In genomic region chr7:13282377-13282980, GRCh38 we compare ENCODE assay signal across 9 cellular contexts.
DNase-seq lines count a peak whose midpoint lies in the region; TF ChIP-seq lines count a peak whose summit lies in the region.
"Had no signal": no experiment of that assay in that cellular context is flagged by ENCODE, and none has a peak within 500 bp of the region (broad histone marks: within the 10 kb centered on the region; RNA-seq: fewer than 3 reads in every experiment).

No MANE protein-coding gene starts in this region.

- H3K27ac ChIP-seq in HEK293 (ENCODE audit: extremely low read depth, low read depth, low read length): no peak overlapping the region
- H3K27ac ChIP-seq: epithelial cell of prostate had no signal

- H3K36me3 Mint-ChIP-seq in glutamatergic neuron (ENCODE audit: unreplicated experiment): no peaks in the 10 kb centered on the region

- POLR2A ChIA-PET in HEK293 (lab: Yijun Ruan, JAX): no interaction called here

- no peak for DNase-seq in AG09309 (ENCODE audit: low read depth)
- DNase-seq in SK-MEL-5 (ENCODE audit: low read depth, low spot score): peak; percentile 71
- no peak for DNase-seq in glutamatergic neuron
- DNase-seq in islet precursor cell: no peak
- DNase-seq in effector CD4-positive, alpha-beta T cell: no peak
- DNase-seq in LoVo (ENCODE audit: low spot score): no peak
- DNase-seq in posterior cingulate gyrus: no peak

- H3K4me3 ChIP-seq in AG09309 (ENCODE audit: control insufficient read depth, low read depth, low read length): no peak overlapping the region
- H3K4me3 ChIP-seq in HEK293 (ENCODE audit: low read depth, low read length): no peak overlapping the region

- intact Hi-C loops in posterior cingulate gyrus (cut with DNase I): loop anchor here (5.0 kb wide), 3 partner anchors 445 to 1410 kb away; no protein-coding TSS in a partner anchor

- H3K9me3 Mint-ChIP-seq in glutamatergic neuron (ENCODE audit: unreplicated experiment): no peaks in the 10 kb centered on the region

- CTCF ChIA-PET in HEK293 (lab: Yijun Ruan, JAX): interaction anchor here (0.7 to 6.0 kb wide), 7 partner anchors 12 to 1408 kb away, joined by 3 to 98 read pairs (median 3); no protein-coding TSS in a partner anchor

- H3K9me3 ChIP-seq in HEK293 (ENCODE audit: control insufficient read depth, insufficient read depth, low read depth, low read length): no peaks in the 10 kb centered on the region

- H3K4me1 Mint-ChIP-seq in glutamatergic neuron (ENCODE audit: low read depth, unreplicated experiment): peaks cover 10% of the 10 kb centered on the region

- H3K27ac Mint-ChIP-seq in glutamatergic neuron (ENCODE audit: unreplicated experiment): no peak overlapping the region

- no peaks in the 10 kb centered on the region for H3K4me1 ChIP-seq in HEK293 (ENCODE audit: control insufficient read depth, insufficient read depth, low read length)

- H3K27me3 Mint-ChIP-seq in glutamatergic neuron (ENCODE audit: unreplicated experiment): no peaks in the 10 kb centered on the region

- no peak overlapping the region for H3K4me3 Mint-ChIP-seq in glutamatergic neuron (ENCODE audit: unreplicated experiment)

- TF ChIP-seq CTCF in AG09309 (IDR thresholded peaks at IDR 0.05; ENCODE audit: control insufficient read depth, insufficient read depth, low read depth, low read length, missing control alignments): peak; percentile 61
- TF ChIP-seq CTCF in HEK293 (tag by site-specific recombination; IDR thresholded peaks at IDR 0.05): no peak
- TF ChIP-seq CTCF in glutamatergic neuron (IDR thresholded peaks at IDR 0.05; ENCODE audit: partially characterized antibody, unreplicated experiment): peak; percentile 38

- in situ Hi-C loops in SK-MEL-5 (cut with HindIII; ENCODE audit: low pct_unique_long_range_greater_than_20kb, low sequenced_read_pairs): loop anchor here (25.0 kb wide), 2 partner anchors 1180 to 1405 kb away; no protein-coding TSS in a partner anchor

- H3K36me3 ChIP-seq in HEK293 (ENCODE audit: control insufficient read depth in 2 of 2, insufficient read depth in 1 of 2, low read length in 2 of 2): no peaks in the 10 kb centered on the region

TF ChIP-seq in HEK293, 187 proteins besides CTCF, POLR2A, EP300 and RAD21:
- TF ChIP-seq ZNF654 (tag by site-specific recombination; IDR thresholded peaks at IDR 0.05; ENCODE audit: low read depth): peak; percentile 46
- TF ChIP-seq ZNF416 (tag by site-specific recombination; IDR thresholded peaks at IDR 0.05): no peak
- no peak for TF ChIP-seq ZNF302 (tag by site-specific recombination; IDR thresholded peaks at IDR 0.05; ENCODE audit: low read depth)
